Comparison of ENCODE assay signal across 8 cellular contexts in the genomic region with DNA sequence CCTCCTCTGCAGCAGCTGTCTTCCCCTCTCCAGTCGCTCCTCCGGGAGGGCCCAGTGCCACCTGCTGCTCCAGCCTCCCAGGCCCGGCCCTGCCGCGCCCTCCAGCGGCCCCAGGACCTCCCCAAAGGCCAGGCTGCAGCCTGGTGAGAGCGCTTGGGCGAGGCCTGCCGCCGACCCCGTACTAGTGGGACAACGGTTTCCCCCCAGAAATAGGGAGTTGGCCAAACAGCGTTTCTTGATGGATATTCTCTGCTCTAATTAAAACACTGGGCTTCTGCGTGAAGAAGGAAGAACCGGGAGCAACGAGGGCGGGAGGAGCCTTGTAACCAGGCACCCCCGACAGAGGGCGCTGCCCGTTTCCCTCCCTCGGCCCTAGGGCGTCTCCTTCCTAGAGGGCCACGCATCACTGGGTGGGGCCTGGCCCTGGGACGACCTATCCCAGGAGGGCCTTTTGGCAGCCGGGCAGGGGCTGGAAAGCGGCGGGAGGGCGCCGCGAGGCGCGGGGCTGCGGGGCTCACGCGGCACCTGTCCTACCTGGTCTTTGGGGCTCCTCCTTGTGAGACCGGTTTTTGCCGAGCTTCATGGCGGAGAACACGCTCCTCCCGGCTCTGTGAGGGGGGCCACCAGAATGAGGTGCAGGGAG. TPM values are rescaled to one million over a fixed set of nuclear protein-coding genes. Genes with fewer than 3 reads are reported as not detected.
A peak's percentile ranks its signal among the peaks of the same experiment; 100 is the strongest.
DNase-seq lines count a peak whose midpoint lies in the region; ATAC-seq and TF ChIP-seq lines count a peak whose summit lies in the region.

No MANE protein-coding gene starts in this region.

- intact Hi-C loops in esophagus muscularis mucosa (cut with DNase I) = loop anchor here (5.0 kb wide), 1 partner anchor 74 kb away; no protein-coding TSS in a partner anchor

- no peaks in the 10 kb centered on the region for H3K9me3 ChIP-seq in NT2/D1 (ENCODE audit: insufficient read depth, low read length)
- H3K9me3 ChIP-seq in esophagus muscularis mucosa = no peaks in the 10 kb centered on the region
- H3K9me3 ChIP-seq in mucosa of stomach (ENCODE audit: control insufficient read depth, low read length) = no peaks in the 10 kb centered on the region

- no peak for TF ChIP-seq POLR2A in esophagus muscularis mucosa (IDR thresholded peaks at IDR 0.05; ENCODE audit: low read depth)

- H3K4me3 ChIP-seq in NT2/D1 (ENCODE audit: insufficient read length, low read depth) (peak overlapping the region; percentile 27), esophagus muscularis mucosa (peak overlapping the region; percentile 45 to 59 (median 48)), mucosa of stomach (ENCODE audit: low read length) (peak overlapping the region; percentile 16)

- H3K36me3 ChIP-seq in NT2/D1 (ENCODE audit: insufficient read depth, insufficient read length, low read length) (no peaks in the 10 kb centered on the region), esophagus muscularis mucosa (no peaks in the 10 kb centered on the region), mucosa of stomach (ENCODE audit: control insufficient read depth, insufficient read depth, low read length) (no peaks in the 10 kb centered on the region)

- DNase-seq in GM10266 (ENCODE audit: extremely low spot score) (peak; percentile 92), HT-29 (ENCODE audit: low spot score) (peak; percentile 78), NT2/D1 (ENCODE audit: low read depth, low spot score) (peak; percentile 61), activated T-cell treated with anti-CD3 and anti-CD28 coated beads for 1 hour (ENCODE audit: low read depth) (peak; percentile 71), esophagus muscularis mucosa (ENCODE audit: extremely low spot score) (no peak)
- DNase-seq in stimulated activated CD8-positive, alpha-beta memory T cell treated with anti-CD3 and anti-CD28 coated beads, Interleukin-4, amount 100 ng/mL, for 4 hours (ENCODE audit: low read depth in 2 of 2, low spot score in 1 of 2) = peak; percentile 47 to 59

- no peak for ATAC-seq in HG02885 (IDR thresholded peaks at IDR 0.05; ENCODE audit: poor library complexity, unreplicated experiment)

- 4% methylated on average over 22 of the region's 40 CpGs for WGBS in esophagus muscularis mucosa

- H3K27me3 ChIP-seq in NT2/D1 (ENCODE audit: insufficient read depth, insufficient read length) (peaks cover 11% of the 10 kb centered on the region), esophagus muscularis mucosa (peaks cover 0 to 19% (median 0%) of the 10 kb centered on the region in 4 donors), mucosa of stomach (ENCODE audit: control insufficient read depth, insufficient read depth, low read length) (peaks cover 6% of the 10 kb centered on the region)

- H3K9ac ChIP-seq in NT2/D1 (ENCODE audit: insufficient read length, low read depth) = peak overlapping the region; percentile 70
- peak overlapping the region; percentile 71 for H3K9ac ChIP-seq in mucosa of stomach (ENCODE audit: low read length)

- H3K4me1 ChIP-seq in NT2/D1 (ENCODE audit: insufficient read depth, insufficient read length) (peaks cover 4% of the 10 kb centered on the region), esophagus muscularis mucosa (peaks cover 9 to 13% (median 12%) of the 10 kb centered on the region in 4 donors), mucosa of stomach (ENCODE audit: control insufficient read depth, insufficient read depth, low read length) (peaks cover 13% of the 10 kb centered on the region)

- TF ChIP-seq CTCF in GM10266 (IDR thresholded peaks at IDR 0.05; ENCODE audit: control insufficient read depth, insufficient read depth, low read depth, missing control alignments) (peak; percentile 72), esophagus muscularis mucosa (IDR thresholded peaks at IDR 0.05) (peak; percentile 71 to 82 (median 71))

- no peak for TF ChIP-seq EP300 in esophagus muscularis mucosa (IDR thresholded peaks at IDR 0.05)

- H3K27ac ChIP-seq in esophagus muscularis mucosa (replicated peaks in 1 of 4) = no peak overlapping the region

RNA-seq across cellular contexts. Expression of a gene that starts 25.4 kb away (rescaled TPM):
- under 0.01 TPM in 1 of 2 replicates, not detected in the other for total RNA-seq in HT-29 (2014; rRNA removed; shearing (Covaris generic))
- 1 to 10 TPM in 1 of 4 donors, under 1 TPM in 3; 0.13 to 1.5 (median 0.38) TPM for total RNA-seq in esophagus muscularis mucosa
